ENCODE assay signal across 15 cellular contexts in the genomic region with DNA sequence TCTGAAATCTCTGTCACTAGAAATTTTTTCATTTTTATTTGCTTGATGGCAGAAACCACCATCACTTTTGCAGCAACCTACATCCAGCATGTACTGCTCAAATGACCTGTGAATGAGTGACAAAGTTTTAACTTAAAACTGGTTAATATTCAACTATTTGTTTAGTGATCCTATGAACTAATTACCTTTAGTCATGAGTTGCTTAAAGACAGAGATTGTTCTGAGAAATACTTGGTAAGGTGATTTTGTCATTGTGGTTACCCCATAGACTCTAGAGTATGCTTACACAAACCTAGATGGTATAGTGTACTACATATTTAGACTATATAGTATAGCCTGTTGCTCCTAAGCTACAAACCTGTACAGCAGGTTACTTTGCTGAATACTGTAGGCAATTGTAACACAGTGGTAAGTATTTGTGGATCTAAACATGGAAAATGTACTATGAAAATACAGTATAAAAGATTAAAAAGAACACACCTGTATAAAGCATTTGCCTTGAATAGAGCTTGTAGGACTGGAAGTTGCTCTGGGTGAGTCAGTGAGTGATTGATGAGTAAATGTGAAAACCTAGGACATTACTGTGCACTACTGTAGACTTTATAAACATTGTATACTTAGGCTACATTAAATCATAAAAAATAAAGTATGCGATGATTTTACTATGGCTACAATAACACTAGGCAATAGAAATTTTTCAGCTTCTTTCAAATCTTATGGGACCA.
DNase-seq lines count a peak whose midpoint lies in the region; ATAC-seq and TF ChIP-seq lines count a peak whose summit lies in the region.
"Had no signal": no experiment of that assay in that cellular context is flagged by ENCODE, and none has a peak within 500 bp of the region (broad histone marks: within the 10 kb centered on the region; RNA-seq: fewer than 3 reads in every experiment).

No MANE protein-coding gene starts in this region.

- H3K79me1 ChIP-seq in neuronal stem cell (ENCODE audit: low read depth, low read length): no peaks in the 10 kb centered on the region

- no peaks in the 10 kb centered on the region for H3K27me3 ChIP-seq in neuronal stem cell (ENCODE audit: control insufficient read depth in 3 of 3, insufficient read depth in 3 of 3, low read depth in 1 of 3, low read length in 3 of 3)

- no peak overlapping the region for H3K9ac ChIP-seq in neuronal stem cell (ENCODE audit: low read depth, low read length, poor library complexity)

- H3K4me1 ChIP-seq in neuronal stem cell (ENCODE audit: control insufficient read depth in 2 of 2, insufficient read depth in 1 of 2, low read depth in 1 of 2, low read length in 2 of 2): no peaks in the 10 kb centered on the region
- H3K4me1 ChIP-seq: psoas muscle had no signal

- no peak overlapping the region for H3K4ac ChIP-seq in neuronal stem cell (ENCODE audit: low read length)

- no peak overlapping the region for H4K91ac ChIP-seq in neuronal stem cell (ENCODE audit: low read depth, low read length, poor library complexity)

- no peak overlapping the region for H3K27ac Mint-ChIP-seq in progenitor cell of endocrine pancreas
- H3K27ac Mint-ChIP-seq: activated CD8-positive, alpha-beta memory T cell treated with anti-CD3 and anti-CD28 coated beads, Interleukin-2, amount 10 ng/mL, durations not matched to agents 7 days and 5 days; activated naive CD8-positive, alpha-beta T cell treated with anti-CD3 and anti-CD28 coated beads, Interleukin-2, amount 50 U/mL, for 24 hours; immature natural killer cell had no signal

- peak; percentile 99 for ATAC-seq in GM18861 (IDR thresholded peaks at IDR 0.05; ENCODE audit: unreplicated experiment)
- ATAC-seq in GM21529 (IDR thresholded peaks at IDR 0.05; ENCODE audit: unreplicated experiment): peak; percentile 58
- peak; percentile 95 for ATAC-seq in HG03135 (IDR thresholded peaks at IDR 0.05; ENCODE audit: unreplicated experiment)
- no peak for ATAC-seq in left colon
- ATAC-seq: activated CD8-positive, alpha-beta memory T cell treated with anti-CD3 and anti-CD28 coated beads, Interleukin-2, amount 10 ng/mL, durations not matched to agents 7 days and 5 days; activated naive CD8-positive, alpha-beta T cell treated with anti-CD3 and anti-CD28 coated beads, Interleukin-2, amount 50 U/mL, for 24 hours; psoas muscle had no signal

- H3K36me3 Mint-ChIP-seq in progenitor cell of endocrine pancreas (ENCODE audit: insufficient read depth): no peaks in the 10 kb centered on the region
- H3K36me3 Mint-ChIP-seq: activated CD8-positive, alpha-beta memory T cell treated with anti-CD3 and anti-CD28 coated beads, Interleukin-2, amount 10 ng/mL, durations not matched to agents 7 days and 5 days; immature natural killer cell had no signal

- DNase-seq in glomerular visceral epithelial cell (ENCODE audit: extremely low spot score) (peak; percentile 78), neuronal stem cell (ENCODE audit: low spot score) (no peak), CD1c-positive myeloid dendritic cell (ENCODE audit: extremely low spot score) (no peak), progenitor cell of endocrine pancreas (ENCODE audit: low spot score, unreplicated experiment) (no peak), left colon (no peak)
- DNase-seq: activated CD8-positive, alpha-beta memory T cell treated with anti-CD3 and anti-CD28 coated beads, Interleukin-2, amount 10 ng/mL, durations not matched to agents 7 days and 5 days; activated naive CD8-positive, alpha-beta T cell treated with anti-CD3 and anti-CD28 coated beads, Interleukin-2, amount 50 U/mL, for 24 hours; immature natural killer cell; KBM-7; psoas muscle; Right ventricle myocardium superior; stimulated activated naive CD4-positive, alpha-beta T cell had no signal

- no peak overlapping the region for H2BK5ac ChIP-seq in neuronal stem cell (ENCODE audit: low read length)

- no peak overlapping the region for H2BK120ac ChIP-seq in neuronal stem cell (ENCODE audit: low read depth, low read length)

- no peak overlapping the region for H2AK5ac ChIP-seq in neuronal stem cell (ENCODE audit: low read depth, low read length)

- no CpG with 5 or more reads among the region's 1 CpG for WGBS in neuronal stem cell (ENCODE audit: extremely low coverage in 2 of 2, insufficient read length in 2 of 2, insufficient replicate concordance in 1 of 2), 2 donors

- peaks cover 10% of the 10 kb centered on the region for H3K4me1 Mint-ChIP-seq in progenitor cell of endocrine pancreas (ENCODE audit: low read depth)
- H3K4me1 Mint-ChIP-seq: activated CD8-positive, alpha-beta memory T cell treated with anti-CD3 and anti-CD28 coated beads, Interleukin-2, amount 10 ng/mL, durations not matched to agents 7 days and 5 days; activated naive CD8-positive, alpha-beta T cell treated with anti-CD3 and anti-CD28 coated beads, Interleukin-2, amount 50 U/mL, for 24 hours had no signal

- H3K18ac ChIP-seq in neuronal stem cell (ENCODE audit: low read length): no peak overlapping the region

- no peak overlapping the region for H2AFZ ChIP-seq in neuronal stem cell (ENCODE audit: low read length)

- no peak overlapping the region for H3K4me3 ChIP-seq in neuronal stem cell (ENCODE audit: low read length in 2 of 2)
- H3K4me3 ChIP-seq: psoas muscle had no signal

- no peak overlapping the region for H3K4me2 ChIP-seq in neuronal stem cell (ENCODE audit: insufficient read depth, low read length, poor library complexity, severe bottlenecking)

- H3K14ac ChIP-seq in neuronal stem cell (ENCODE audit: low read length): no peak overlapping the region

- peaks cover 20% of the 10 kb centered on the region for H3K9me3 Mint-ChIP-seq in progenitor cell of endocrine pancreas (ENCODE audit: low read depth)

- no peak overlapping the region for H4K8ac ChIP-seq in neuronal stem cell (ENCODE audit: low read depth, low read length)

- no peaks in the 10 kb centered on the region for H3K36me3 ChIP-seq in neuronal stem cell (replicated peaks in 1 of 2; ENCODE audit: control insufficient read depth in 2 of 2, insufficient read depth in 2 of 2, low read length in 2 of 2)

- no peak for TF ChIP-seq CTCF in progenitor cell of endocrine pancreas (IDR thresholded peaks at IDR 0.05; ENCODE audit: unreplicated experiment)

- H3K23ac ChIP-seq in neuronal stem cell (ENCODE audit: low read depth, low read length, poor library complexity): no peak overlapping the region

- no peak overlapping the region for H2BK15ac ChIP-seq in neuronal stem cell (ENCODE audit: low read length)

- H3K27ac ChIP-seq in neuronal stem cell (replicated peaks; ENCODE audit: low read length): no peak overlapping the region
- H3K27ac ChIP-seq: psoas muscle had no signal

- peaks cover 0 to 1% of the 10 kb centered on the region in 2 donors for H3K9me3 ChIP-seq in neuronal stem cell (replicated peaks in 1 of 2; ENCODE audit: control insufficient read depth in 2 of 2, insufficient read depth in 1 of 2, low read depth in 1 of 2, low read length in 2 of 2)
- H3K9me3 ChIP-seq: psoas muscle had no signal

- H2BK12ac ChIP-seq in neuronal stem cell (ENCODE audit: low read length): no peak overlapping the region

- no peaks in the 10 kb centered on the region for H3K27me3 Mint-ChIP-seq in progenitor cell of endocrine pancreas
- H3K27me3 Mint-ChIP-seq: activated CD8-positive, alpha-beta memory T cell treated with anti-CD3 and anti-CD28 coated beads, Interleukin-2, amount 10 ng/mL, durations not matched to agents 7 days and 5 days; activated naive CD8-positive, alpha-beta T cell treated with anti-CD3 and anti-CD28 coated beads, Interleukin-2, amount 50 U/mL, for 24 hours had no signal

- intact Hi-C loops in left colon (cut with DNase I, micrococcal nuclease): no loop called here

- no peak overlapping the region for H3K4me3 Mint-ChIP-seq in progenitor cell of endocrine pancreas (ENCODE audit: low read depth)
- H3K4me3 Mint-ChIP-seq: activated CD8-positive, alpha-beta memory T cell treated with anti-CD3 and anti-CD28 coated beads, Interleukin-2, amount 10 ng/mL, durations not matched to agents 7 days and 5 days; activated naive CD8-positive, alpha-beta T cell treated with anti-CD3 and anti-CD28 coated beads, Interleukin-2, amount 50 U/mL, for 24 hours; immature natural killer cell had no signal
